31 cellular contexts compared by ENCODE assay signal in genomic region chr12:47980779-47981495, GRCh38. TPM values are rescaled to one million over a fixed set of nuclear protein-coding genes. Genes with fewer than 3 reads are reported as not detected.
"Had no signal": no experiment of that assay in that cellular context is flagged by ENCODE, and none has a peak within 500 bp of the region (broad histone marks: within the 10 kb centered on the region; RNA-seq: fewer than 3 reads in every experiment).

No MANE protein-coding gene starts in this region.

- H3K9me3 ChIP-seq: Peyer's patch, SJSA1, SK-N-SH had no signal

- FAIRE-seq: TTC549 had no signal

- ATAC-seq: activated CD8-positive, alpha-beta T cell treated with anti-CD3 and anti-CD28 coated beads for 36 hours; activated naive CD4-positive, alpha-beta T cell treated with anti-CD3 and anti-CD28 coated beads, Interleukin-2, amount 50 U/mL, for 72 hours; activated T-cell treated with anti-CD3 and anti-CD28 coated beads, Interleukin-2, amount 50 U/mL, for 72 hours; activated T-helper 17 cell treated with anti-CD3 and anti-CD28 coated beads, Interleukin-2, amount 50 U/mL, for 72 hours; PC-3 had no signal

- H3K4me1 ChIP-seq: SJSA1 had no signal

- H3K27ac ChIP-seq: brain microvascular endothelial cell, Peyer's patch, SJSA1 had no signal

- H3K4me2 ChIP-seq: SK-N-SH had no signal

- H3K36me3 ChIP-seq: brain microvascular endothelial cell, Peyer's patch, SJSA1 had no signal

- DNase-seq: activated CD4-positive, alpha-beta T cell treated with anti-CD3 and anti-CD28 coated beads, Interleukin-2, amount 10 ng/mL, durations not matched to agents 24 days and 14 days; activated CD4-positive, alpha-beta T cell treated with anti-CD3 and anti-CD28 coated beads, Interleukin-2, amount 50 U/mL, for 4 hours; activated CD8-positive, alpha-beta T cell treated with anti-CD3 and anti-CD28 coated beads for 36 hours; activated effector memory CD4-positive, alpha-beta T cell treated with anti-CD3 and anti-CD28 coated beads, Interleukin-2, amount 50 U/mL, for 16 hours; activated naive CD4-positive, alpha-beta T cell treated with Interleukin-2 at 50 U/mL for 16 hours; activated T-cell treated with anti-CD3 and anti-CD28 coated beads, Interleukin-2, amount 50 U/mL, for 1 hour; activated T-cell treated with anti-CD3 and anti-CD28 coated beads, Interleukin-2, amount 50 U/mL, for 72 hours; amniotic stem cell; aorta; brain microvascular endothelial cell; central memory CD4-positive, alpha-beta T cell; Karpas-422; NCI-H1105; NCI-H1417 treated with DMSO at 0.1 percent for 48 hours; NCI-H187 treated with DMSO at 0.1 percent for 48 hours; NCI-H2081; NCI-H2171 treated with DMSO at 0.1 percent for 48 hours; NCI-H226; NCI-H524 treated with DMSO at 0.1 percent for 48 hours; NCI-H748 treated with DMSO at 0.1 percent for 48 hours; NK-92 treated with Interleukin-12 subunit alpha and Interleukin-12 subunit beta, amount 100 ng/mL, for 24 hours; PC-3; RPMI8226; SHP77 treated with DMSO at 0.1 percent for 48 hours; SK-N-SH had no signal

- H3K9ac ChIP-seq: SK-N-SH had no signal

- H3K27me3 ChIP-seq: brain microvascular endothelial cell, Peyer's patch, SJSA1 had no signal

- H3K4me3 ChIP-seq: Peyer's patch, SJSA1 had no signal

RNA-seq across cellular contexts. Expression of gene COL2A1, which starts 23.3 kb away (rescaled TPM):
- total RNA-seq: activated CD8-positive, alpha-beta memory T cell treated with anti-CD3 and anti-CD28 coated beads for 36 hours; activated naive CD4-positive, alpha-beta T cell treated with anti-CD3 and anti-CD28 coated beads, Interleukin-2, amount 50 U/mL, for 72 hours; activated T-helper 17 cell treated with anti-CD3 and anti-CD28 coated beads, Interleukin-2, amount 50 U/mL, for 72 hours; aorta; SJSA1 had no signal
- polyA plus RNA-seq: aorta had no signal
